8 cellular contexts compared by ENCODE assay signal in the genomic region with DNA sequence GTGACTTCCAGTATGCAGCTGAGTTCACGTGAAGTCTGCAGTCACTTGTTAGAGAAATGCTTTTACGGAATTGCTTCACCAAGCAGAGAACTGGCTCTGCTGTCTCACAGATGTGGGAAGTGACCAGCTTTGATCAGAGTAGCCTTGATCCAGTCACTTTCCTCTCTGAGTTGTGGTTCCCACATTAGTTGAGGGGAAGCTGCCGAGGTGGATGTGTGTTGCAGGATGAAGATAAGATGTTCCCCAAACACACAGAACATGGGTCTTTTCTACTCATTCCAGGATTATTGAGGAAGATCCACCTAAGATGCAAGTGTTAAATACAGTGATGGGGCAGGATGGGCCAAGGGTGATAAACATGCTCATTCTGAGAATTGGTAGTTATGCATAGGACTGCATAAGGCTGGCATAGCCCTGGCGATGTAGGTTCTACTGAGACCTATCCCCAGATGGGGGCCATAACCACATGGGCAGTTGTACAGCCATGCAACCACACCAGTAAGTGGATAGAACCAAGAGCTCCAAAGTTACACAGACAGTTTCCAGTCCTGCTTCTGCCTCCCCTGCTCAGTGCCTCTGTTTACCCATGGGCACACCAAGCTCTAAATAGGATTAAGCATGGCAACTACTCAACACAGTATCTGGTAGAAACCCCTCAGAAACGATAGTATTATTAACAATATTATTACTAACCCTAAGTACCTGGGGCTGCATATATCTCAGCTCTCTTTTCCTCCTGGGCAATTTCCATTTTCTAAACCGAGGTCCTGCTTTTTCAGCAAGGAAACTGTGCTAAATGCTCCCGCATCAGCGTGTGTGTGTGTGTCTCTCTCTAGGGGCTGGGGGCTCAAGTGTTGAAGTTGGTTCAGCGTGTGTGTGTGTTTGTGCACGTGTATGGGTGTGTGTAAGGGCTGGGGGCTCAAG.
DNase-seq lines count a peak whose midpoint lies in the region; ATAC-seq and TF ChIP-seq lines count a peak whose summit lies in the region.

No MANE protein-coding gene starts in this region.

- no peaks in the 10 kb centered on the region for H4K20me1 ChIP-seq in GM23338 (replicated peaks; ENCODE audit: insufficient read depth)
- H4K20me1 ChIP-seq in hepatocyte (ENCODE audit: insufficient read depth, poor library complexity, severe bottlenecking): no peaks in the 10 kb centered on the region

- CTCF ChIA-PET in activated CD4-positive, alpha-beta memory T cell treated with anti-CD3 and anti-CD28 coated beads, Interleukin-2, amount 10 ng/mL, durations not matched to agents 7 days and 5 days (lab: Charles Lee): interaction anchor here (0.6 to 3.4 kb wide), 6 partner anchors 9 to 1235 kb away, joined by 3 to 16 read pairs (median 3); a partner anchor contains a TSS

- H3K9me3 ChIP-seq in hepatocyte (ENCODE audit: low read depth) (no peaks in the 10 kb centered on the region), skeletal muscle satellite cell (replicated peaks; ENCODE audit: low read length) (no peaks in the 10 kb centered on the region)

- H3K27me3 ChIP-seq in GM23338 (ENCODE audit: insufficient read depth): no peaks in the 10 kb centered on the region
- H3K27me3 ChIP-seq in hepatocyte: no peaks in the 10 kb centered on the region
- H3K27me3 ChIP-seq in skeletal muscle satellite cell (ENCODE audit: control insufficient read depth, insufficient read depth, low read length): no peaks in the 10 kb centered on the region

- DNase-seq in GM23338 (ENCODE audit: low spot score) (no peak), hepatocyte (ENCODE audit: low spot score) (no peak), kidney tubule cell (ENCODE audit: low spot score) (no peak), Ammon's horn (ENCODE audit: low spot score) (no peak), ureter (ENCODE audit: low spot score) (no peak)
- no peak for DNase-seq in activated CD4-positive, alpha-beta memory T cell treated with anti-CD3 and anti-CD28 coated beads, Interleukin-2, amount 10 ng/mL, durations not matched to agents 7 days and 5 days

- no peak for TF ChIP-seq CTCF in GM23338 (conservative IDR thresholded peaks at IDR 0.05; ENCODE audit: low read depth in 2 of 2)
- TF ChIP-seq CTCF in hepatocyte (IDR thresholded peaks at IDR 0.05; ENCODE audit: poor library complexity): no peak

- H3K27ac Mint-ChIP-seq in GM23338: peak overlapping the region; percentile 74; the same call in 1 of the 2 replicates
- peak overlapping the region; percentile 80 for H3K27ac Mint-ChIP-seq in activated CD4-positive, alpha-beta memory T cell treated with anti-CD3 and anti-CD28 coated beads, Interleukin-2, amount 10 ng/mL, durations not matched to agents 7 days and 5 days

- no peak overlapping the region for H3K27ac ChIP-seq in GM23338 (ENCODE audit: low read depth)
- peak overlapping the region; percentile 94 for H3K27ac ChIP-seq in hepatocyte

- POLR2A ChIA-PET in activated CD4-positive, alpha-beta memory T cell treated with anti-CD3 and anti-CD28 coated beads, Interleukin-2, amount 10 ng/mL, durations not matched to agents 7 days and 5 days (lab: Charles Lee): interaction anchor here (0.8 to 5.1 kb wide), 6 partner anchors 94 to 177 kb away, joined by 3 to 68 read pairs (median 6); a partner anchor contains a TSS

- H2AFZ ChIP-seq in GM23338 (no peak overlapping the region), hepatocyte (peak overlapping the region; percentile 19)

- no peaks in the 10 kb centered on the region for H3K36me3 ChIP-seq in GM23338 (ENCODE audit: insufficient read depth)
- H3K36me3 ChIP-seq in hepatocyte (replicated peaks; ENCODE audit: insufficient read depth, low read depth): no peaks in the 10 kb centered on the region
- H3K36me3 ChIP-seq in skeletal muscle satellite cell (ENCODE audit: insufficient read depth, low read length): no peaks in the 10 kb centered on the region

- peak overlapping the region; percentile 83 for H3K4me3 Mint-ChIP-seq in GM23338
- peak overlapping the region; percentile 84 for H3K4me3 Mint-ChIP-seq in activated CD4-positive, alpha-beta memory T cell treated with anti-CD3 and anti-CD28 coated beads, Interleukin-2, amount 10 ng/mL, durations not matched to agents 7 days and 5 days

- WGBS in hepatocyte (ENCODE audit: low lambda C conversion rate, missing lambda C conversion rate): 67% methylated on average over 10 of the region's 10 CpGs

- H3K79me2 ChIP-seq in GM23338 (replicated peaks; ENCODE audit: insufficient read depth) (no peaks in the 10 kb centered on the region), hepatocyte (no peaks in the 10 kb centered on the region)

- peak overlapping the region; percentile 82 for H3K9ac ChIP-seq in skeletal muscle satellite cell (ENCODE audit: low read depth, low read length)

- H3K4me3 ChIP-seq in GM23338 (peak overlapping the region; percentile 63), hepatocyte (peak overlapping the region; percentile 45), skeletal muscle satellite cell (ENCODE audit: low read length) (peak overlapping the region; percentile 84)

- H3K4me2 ChIP-seq in GM23338 (peak overlapping the region; percentile 78), hepatocyte (peak overlapping the region; percentile 80), skeletal muscle satellite cell (ENCODE audit: low read length) (peak overlapping the region; percentile 91)

- peaks cover 9% of the 10 kb centered on the region; the same call in 2 of the 3 replicates for H3K4me1 Mint-ChIP-seq in GM23338
- H3K4me1 Mint-ChIP-seq in activated CD4-positive, alpha-beta memory T cell treated with anti-CD3 and anti-CD28 coated beads, Interleukin-2, amount 10 ng/mL, durations not matched to agents 7 days and 5 days: peaks cover 33% of the 10 kb centered on the region

- H3F3A ChIP-seq in GM23338 (replicated peaks; ENCODE audit: low read depth): 0 out of 2 replicates have a peak, but pooled peaks cover 2% of the 10 kb centered on the region

- peaks cover 8% of the 10 kb centered on the region for H3K4me1 ChIP-seq in GM23338 (ENCODE audit: insufficient read depth)
- H3K4me1 ChIP-seq in hepatocyte (ENCODE audit: insufficient read depth): peaks cover 43% of the 10 kb centered on the region
- H3K4me1 ChIP-seq in skeletal muscle satellite cell (ENCODE audit: control insufficient read depth, insufficient read depth, low read length): peaks cover 23% of the 10 kb centered on the region

- ATAC-seq in GM23338 (no peak), HG02840 (IDR thresholded peaks at IDR 0.05; ENCODE audit: low FRiP score, unreplicated experiment) (no peak)

- no peaks in the 10 kb centered on the region for H3K27me3 Mint-ChIP-seq in GM23338 (ENCODE audit: insufficient read depth, low read depth, poor library complexity)
- peaks cover 8% of the 10 kb centered on the region for H3K27me3 Mint-ChIP-seq in activated CD4-positive, alpha-beta memory T cell treated with anti-CD3 and anti-CD28 coated beads, Interleukin-2, amount 10 ng/mL, durations not matched to agents 7 days and 5 days

- no peaks in the 10 kb centered on the region for H3K9me2 ChIP-seq in GM23338 (ENCODE audit: insufficient read depth)
- no peaks in the 10 kb centered on the region for H3K9me2 ChIP-seq in hepatocyte (replicated peaks; ENCODE audit: insufficient read depth)

- H3K9me3 Mint-ChIP-seq in GM23338: no peaks in the 10 kb centered on the region
- no peaks in the 10 kb centered on the region for H3K9me3 Mint-ChIP-seq in activated CD4-positive, alpha-beta memory T cell treated with anti-CD3 and anti-CD28 coated beads, Interleukin-2, amount 10 ng/mL, durations not matched to agents 7 days and 5 days

- no peaks in the 10 kb centered on the region for H3K36me3 Mint-ChIP-seq in GM23338 (ENCODE audit: low read depth)
- H3K36me3 Mint-ChIP-seq in activated CD4-positive, alpha-beta memory T cell treated with anti-CD3 and anti-CD28 coated beads, Interleukin-2, amount 10 ng/mL, durations not matched to agents 7 days and 5 days (ENCODE audit: low read depth): peaks cover 3% of the 10 kb centered on the region

TF ChIP-seq in GM23338, 12 proteins besides CTCF, POLR2A, EP300 and RAD21 (continues in another document):
- TF ChIP-seq NANOG (IDR thresholded peaks at IDR 0.05; ENCODE audit: borderline replicate concordance): no peak
- no peak for TF ChIP-seq CREB1 (CRISPR knock-in tag; IDR thresholded peaks at IDR 0.05; ENCODE audit: low read depth)
- TF ChIP-seq EZH2 (IDR thresholded peaks at IDR 0.05; ENCODE audit: low read depth, unreplicated experiment): no peak
